Comparison of ENCODE assay signal across 7 cellular contexts in the genomic region with DNA sequence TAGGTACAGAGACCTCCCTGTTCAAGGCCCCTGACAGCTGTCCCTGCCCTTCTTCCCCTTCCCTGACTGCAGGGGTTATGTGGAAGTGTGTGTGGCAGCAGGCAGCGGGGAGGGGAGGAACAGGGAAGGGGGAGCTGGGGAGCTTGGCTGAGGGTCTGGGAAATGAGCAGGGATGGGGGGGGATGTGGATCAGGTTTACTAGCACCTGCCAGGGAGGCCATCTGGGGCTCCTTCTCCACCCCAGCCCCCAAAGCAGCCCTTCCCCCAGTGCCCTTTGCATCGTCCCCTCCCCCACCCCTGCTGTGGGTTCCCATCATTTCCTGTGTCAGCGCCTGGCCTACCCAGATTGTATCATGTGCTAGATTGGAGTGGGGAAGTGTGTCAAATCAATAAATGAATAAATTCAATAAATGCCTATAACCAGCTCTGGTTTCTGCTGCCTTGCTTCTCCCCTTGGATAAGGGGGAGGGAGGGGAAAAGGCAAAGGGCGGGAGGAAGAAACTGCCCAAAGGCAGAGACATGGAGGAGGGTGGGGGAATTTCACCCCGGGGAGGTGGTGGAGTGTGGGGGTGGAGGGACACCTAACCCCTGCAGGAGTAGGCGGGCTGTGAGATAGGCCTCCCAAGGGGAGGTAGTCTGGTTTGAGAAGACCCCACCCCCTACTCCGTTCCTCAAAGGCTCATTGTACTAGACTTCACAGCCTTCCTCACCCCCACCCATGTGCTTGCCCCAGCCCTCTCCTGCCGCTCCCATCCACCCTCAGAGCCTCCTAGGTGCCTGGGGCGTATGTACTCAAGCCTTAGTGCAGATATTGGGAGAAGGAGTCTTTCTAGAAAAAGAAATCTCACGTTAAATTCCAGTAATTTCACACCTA. TPM values are rescaled to one million over a fixed set of nuclear protein-coding genes. Genes with fewer than 3 reads are reported as not detected.
DNase-seq lines count a peak whose midpoint lies in the region; ATAC-seq lines count a peak whose summit lies in the region.

No MANE protein-coding gene starts in this region.

- H3K4me3 Mint-ChIP-seq in activated T-cell treated with anti-CD3 and anti-CD28 coated beads, Interleukin-2, amount 50 U/mL, for 72 hours, result peak overlapping the region; percentile 79 to 81
- peak overlapping the region; percentile 83 to 92 for H3K4me3 Mint-ChIP-seq in stimulated activated naive CD8-positive, alpha-beta T cell treated with anti-CD3 and anti-CD28 coated beads, Interleukin-15, amount 100 ng/mL, for 72 hours

- peaks cover 88% of the 10 kb centered on the region for H3K4me1 Mint-ChIP-seq in activated T-cell treated with anti-CD3 and anti-CD28 coated beads, Interleukin-2, amount 50 U/mL, for 72 hours (ENCODE audit: low read depth)
- H3K4me1 Mint-ChIP-seq in stimulated activated naive CD8-positive, alpha-beta T cell treated with anti-CD3 and anti-CD28 coated beads, Interleukin-15, amount 100 ng/mL, for 72 hours, result peaks cover 95% of the 10 kb centered on the region

- H3K9me3 Mint-ChIP-seq in activated T-cell treated with anti-CD3 and anti-CD28 coated beads, Interleukin-2, amount 50 U/mL, for 72 hours, result peaks cover 0 to 2% of the 10 kb centered on the region in 2 donors
- H3K9me3 Mint-ChIP-seq in stimulated activated naive CD8-positive, alpha-beta T cell treated with anti-CD3 and anti-CD28 coated beads, Interleukin-15, amount 100 ng/mL, for 72 hours, result no peaks in the 10 kb centered on the region

- H3K27me3 Mint-ChIP-seq in activated T-cell treated with anti-CD3 and anti-CD28 coated beads, Interleukin-2, amount 50 U/mL, for 72 hours (ENCODE audit: low read depth), result peaks cover 17% of the 10 kb centered on the region
- H3K27me3 Mint-ChIP-seq in stimulated activated naive CD8-positive, alpha-beta T cell treated with anti-CD3 and anti-CD28 coated beads, Interleukin-15, amount 100 ng/mL, for 72 hours, result no peaks in the 10 kb centered on the region

- intact Hi-C loops in left colon (cut with DNase I, micrococcal nuclease), result no loop called here

- peak; percentile 83 for DNase-seq in NCI-H2171 (lab: John Stamatoyannopoulos, UW)
- peak; percentile 47 to 53 for DNase-seq in activated T-cell treated with anti-CD3 and anti-CD28 coated beads, Interleukin-2, amount 50 U/mL, for 72 hours
- peak in 1 of 2 donors; percentile 54 for DNase-seq in left colon
- peak in 1 of 2 donors; percentile 49 for DNase-seq in stimulated activated naive CD8-positive, alpha-beta T cell treated with anti-CD3 and anti-CD28 coated beads, Interleukin-15, amount 100 ng/mL, for 72 hours
- DNase-seq in LoVo (ENCODE audit: low spot score), result no peak

- ATAC-seq in GM19395 (IDR thresholded peaks at IDR 0.05; ENCODE audit: unreplicated experiment) (peak; percentile 53), left colon (peak; percentile 39), HG02763 (IDR thresholded peaks at IDR 0.05; ENCODE audit: unreplicated experiment) (no peak)
- peak; percentile 36 to 38 for ATAC-seq in activated T-cell treated with anti-CD3 and anti-CD28 coated beads, Interleukin-2, amount 50 U/mL, for 72 hours (replicated peaks in 1 of 2)
- peak; percentile 64 for ATAC-seq in stimulated activated naive CD8-positive, alpha-beta T cell treated with anti-CD3 and anti-CD28 coated beads, Interleukin-15, amount 100 ng/mL, for 72 hours

- peaks cover 8 to 16% of the 10 kb centered on the region in 2 donors for H3K36me3 Mint-ChIP-seq in activated T-cell treated with anti-CD3 and anti-CD28 coated beads, Interleukin-2, amount 50 U/mL, for 72 hours (ENCODE audit: insufficient read depth in 2 of 2)

- peak overlapping the region; percentile 91 for H3K27ac Mint-ChIP-seq in activated T-cell treated with anti-CD3 and anti-CD28 coated beads, Interleukin-2, amount 50 U/mL, for 72 hours
- peak overlapping the region; percentile 92 to 96 for H3K27ac Mint-ChIP-seq in stimulated activated naive CD8-positive, alpha-beta T cell treated with anti-CD3 and anti-CD28 coated beads, Interleukin-15, amount 100 ng/mL, for 72 hours

RNA-seq across cellular contexts. Expression of gene CXorf65, which starts 3.2 kb away (rescaled TPM):
- total RNA-seq in activated T-cell treated with anti-CD3 and anti-CD28 coated beads, Interleukin-2, amount 50 U/mL, for 72 hours, result 10 to 100 TPM; 16.4 to 26.0 TPM
- not detected for total RNA-seq in left colon

RNA-seq across cellular contexts. Expression of gene FOXO4, which starts 7.7 kb away (rescaled TPM):
- 10 to 100 TPM; 15.1 to 15.3 TPM for total RNA-seq in activated T-cell treated with anti-CD3 and anti-CD28 coated beads, Interleukin-2, amount 50 U/mL, for 72 hours
- total RNA-seq in left colon, result 10 to 100 TPM; 32.5 to 54.2 TPM

RNA-seq across cellular contexts. Expression of gene IL2RG, which starts 8.0 kb away (rescaled TPM):
- total RNA-seq in activated T-cell treated with anti-CD3 and anti-CD28 coated beads, Interleukin-2, amount 50 U/mL, for 72 hours, result 100 to 1,000 TPM; 290 to 348 TPM
- total RNA-seq in left colon, result 10 to 100 TPM; 47.7 to 98.7 TPM

RNA-seq across cellular contexts. Expression of gene MED12, which starts 15.0 kb away (rescaled TPM):
- total RNA-seq in activated T-cell treated with anti-CD3 and anti-CD28 coated beads, Interleukin-2, amount 50 U/mL, for 72 hours, result 10 to 100 TPM; 44.1 to 48.6 TPM
- total RNA-seq in left colon, result 10 to 100 TPM; 35.4 to 37.9 TPM

RNA-seq across cellular contexts. Expression of gene SNX12, which starts 35.2 kb away (rescaled TPM):
- total RNA-seq in activated T-cell treated with anti-CD3 and anti-CD28 coated beads, Interleukin-2, amount 50 U/mL, for 72 hours, result 10 to 100 TPM; 37.5 to 43.8 TPM
- total RNA-seq in left colon, result 10 to 100 TPM; 63.4 to 76.1 TPM

Comparison
In these comparisons a context has a peak if more than half of its experiments do, and no peak if none do; other contexts are left out.
1. RNA of gene CXorf65, which starts 3.2 kb away (total RNA-seq): 16.4 to 26.0 TPM in activated T-cell treated with anti-CD3 and anti-CD28 coated beads, Interleukin-2, amount 50 U/mL, for 72 hours; not detected in left colon; every median in the first group is over 10 times any median in the second.